1 cellular context compared by ENCODE assay signal in the genomic region with DNA sequence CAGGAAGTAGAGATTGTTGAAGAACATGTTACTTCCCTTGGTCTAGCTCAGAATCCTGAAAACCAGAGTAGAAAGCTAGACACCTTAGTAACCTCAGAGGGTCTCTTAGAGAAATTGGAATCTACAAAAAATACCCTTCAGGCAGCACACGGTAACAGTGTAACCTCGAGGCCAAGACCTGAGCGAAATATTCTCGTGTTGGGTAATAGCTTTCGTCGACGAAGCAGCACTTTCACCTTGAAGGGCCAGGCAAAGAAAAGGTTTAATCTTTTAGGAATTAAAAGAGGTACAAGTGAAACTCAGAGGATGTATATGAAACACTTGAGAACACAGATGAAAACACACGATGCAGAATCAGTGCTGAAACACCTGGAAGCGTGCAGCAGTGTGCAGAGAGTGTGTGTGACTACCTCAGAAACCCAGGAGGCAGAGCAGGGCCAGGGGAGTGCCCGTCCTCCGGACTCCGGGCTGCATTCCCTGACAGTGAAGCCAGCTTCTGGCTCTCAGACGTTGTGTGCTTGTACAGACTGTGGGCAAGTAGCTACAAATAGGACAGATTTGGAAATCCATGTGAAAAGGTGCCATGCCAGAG.
TF ChIP-seq lines count a peak whose summit lies in the region.

No MANE protein-coding gene starts in this region.

TF ChIP-seq in IMR-90, 13 proteins besides CTCF, POLR2A, EP300 and RAD21:
- TF ChIP-seq RCOR1 (IDR thresholded peaks at IDR 0.05; ENCODE audit: insufficient replicate concordance, low read length) (no peak), MXI1 (IDR thresholded peaks at IDR 0.05; ENCODE audit: borderline replicate concordance, low read depth, low read length) (no peak), MAFK (IDR thresholded peaks at IDR 0.05; ENCODE audit: low read depth, low read length) (no peak), RFX5 (IDR thresholded peaks at IDR 0.05; ENCODE audit: low read depth, low read length) (no peak), SMC3 (IDR thresholded peaks at IDR 0.05; ENCODE audit: low read depth, low read length) (no peak), BHLHE40 (IDR thresholded peaks at IDR 0.05; ENCODE audit: low read depth, low read length) (no peak), ELK1 (IDR thresholded peaks at IDR 0.05; ENCODE audit: borderline replicate concordance, low read depth, low read length) (no peak), CHD1 (IDR thresholded peaks at IDR 0.05; ENCODE audit: low read depth, low read length) (no peak)
- TF ChIP-seq, protein P1, sequence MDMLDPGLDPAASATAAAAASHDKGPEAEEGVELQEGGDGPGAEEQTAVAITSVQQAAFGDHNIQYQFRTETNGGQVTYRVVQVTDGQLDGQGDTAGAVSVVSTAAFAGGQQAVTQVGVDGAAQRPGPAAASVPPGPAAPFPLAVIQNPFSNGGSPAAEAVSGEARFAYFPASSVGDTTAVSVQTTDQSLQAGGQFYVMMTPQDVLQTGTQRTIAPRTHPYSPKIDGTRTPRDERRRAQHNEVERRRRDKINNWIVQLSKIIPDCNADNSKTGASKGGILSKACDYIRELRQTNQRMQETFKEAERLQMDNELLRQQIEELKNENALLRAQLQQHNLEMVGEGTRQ (IDR thresholded peaks at IDR 0.05; ENCODE audit: low read depth, low read length): no peak
